20 cellular contexts compared by ENCODE assay signal in genomic region chr20:58513580-58514285, GRCh38. TPM values are rescaled to one million over a fixed set of nuclear protein-coding genes. Genes with fewer than 3 reads are reported as not detected.
A peak's percentile ranks its signal among the peaks of the same experiment; 100 is the strongest.
DNase-seq lines count a peak whose midpoint lies in the region; ATAC-seq and TF ChIP-seq lines count a peak whose summit lies in the region.
"Had no signal": no experiment of that assay in that cellular context is flagged by ENCODE, and none has a peak within 500 bp of the region (broad histone marks: within the 10 kb centered on the region; RNA-seq: fewer than 3 reads in every experiment).

No MANE protein-coding gene starts in this region.

- no peaks in the 10 kb centered on the region for H3K9me3 Mint-ChIP-seq in T-cell
- H3K9me3 Mint-ChIP-seq: activated T-helper 2 cell treated with anti-CD3 and anti-CD28 coated beads, Interferon-gamma antibody, Interleukin-2, Interleukin-4, amounts not matched to agents 10 μg/mL and 5 μg/mL and 100 μg/mL, durations not matched to agents 14 hours and 24 hours and 36 hours; central memory CD8-positive, alpha-beta T cell had no signal

- H3K27me3 ChIP-seq in ascending aorta = no peaks in the 10 kb centered on the region
- H3K27me3 ChIP-seq in smooth muscle cell (ENCODE audit: low read depth) = peaks cover 16% of the 10 kb centered on the region
- H3K27me3 ChIP-seq: uterus had no signal

- H4K20me1 ChIP-seq in smooth muscle cell (ENCODE audit: low read depth) = no peaks in the 10 kb centered on the region

- H3K36me3 Mint-ChIP-seq in T-cell = no peaks in the 10 kb centered on the region
- H3K36me3 Mint-ChIP-seq: activated CD8-positive, alpha-beta memory T cell treated with anti-CD3 and anti-CD28 coated beads, Interleukin-2, amount 10 ng/mL, durations not matched to agents 7 days and 5 days had no signal

- H3K27ac Mint-ChIP-seq in T-cell = no peak overlapping the region
- H3K27ac Mint-ChIP-seq: activated CD8-positive, alpha-beta memory T cell treated with anti-CD3 and anti-CD28 coated beads, Interleukin-2, amount 10 ng/mL, durations not matched to agents 7 days and 5 days; activated T-helper 2 cell treated with anti-CD3 and anti-CD28 coated beads, Interferon-gamma antibody, Interleukin-2, Interleukin-4, amounts not matched to agents 10 μg/mL and 5 μg/mL and 100 μg/mL, durations not matched to agents 14 hours and 24 hours and 36 hours had no signal

- no peak overlapping the region for H2AFZ ChIP-seq in smooth muscle cell (ENCODE audit: low read depth)

- POLR2A ChIA-PET in T-cell (lab: Charles Lee) = no interaction called here

- TF ChIP-seq CTCF in HFF-Myc (IDR thresholded peaks at IDR 0.05; ENCODE audit: low read depth, low read length, missing control alignments) = no peak
- no peak for TF ChIP-seq CTCF in ascending aorta (IDR thresholded peaks at IDR 0.05)
- no peak for TF ChIP-seq CTCF in smooth muscle cell (IDR thresholded peaks at IDR 0.05; ENCODE audit: borderline replicate concordance, insufficient read depth, poor library complexity, severe bottlenecking)

- peak overlapping the region; percentile 44 to 46 for H3K27ac ChIP-seq in ascending aorta
- H3K27ac ChIP-seq in smooth muscle cell (ENCODE audit: low read depth) = no peak overlapping the region
- H3K27ac ChIP-seq: uterus had no signal

- 77% methylated on average over 19 of the region's 19 CpGs for WGBS in smooth muscle cell (ENCODE audit: low lambda C conversion rate)

- intact Hi-C loops in ascending aorta (cut with DNase I) = loop anchor here (2.0 to 5.0 kb wide), 3 partner anchors 99 to 179 kb away; partner anchors contain the start of genes NPEPL1 and STX16

- no peak overlapping the region for H3K9ac ChIP-seq in smooth muscle cell (ENCODE audit: low read depth)
- H3K9ac ChIP-seq: SK-N-SH had no signal

- CTCF ChIA-PET in T-cell (lab: Charles Lee) = interaction anchor here in 1 of 2 donors (0.6 kb wide), 1 partner anchor 10 kb away, joined by 3 read pairs; no protein-coding TSS in a partner anchor

- peaks cover 31 to 52% of the 10 kb centered on the region in 2 donors for H3K27me3 Mint-ChIP-seq in T-cell

- no peaks in the 10 kb centered on the region for H3F3A ChIP-seq in smooth muscle cell (ENCODE audit: low read depth)

- H3K4me1 ChIP-seq in ascending aorta (peaks cover 7 to 15% of the 10 kb centered on the region in 2 donors), smooth muscle cell (ENCODE audit: low read depth) (peaks cover 11% of the 10 kb centered on the region)

- H3K4me3 Mint-ChIP-seq in T-cell = no peak overlapping the region
- H3K4me3 Mint-ChIP-seq: activated CD8-positive, alpha-beta memory T cell treated with anti-CD3 and anti-CD28 coated beads, Interleukin-2, amount 10 ng/mL, durations not matched to agents 7 days and 5 days; central memory CD8-positive, alpha-beta T cell had no signal

- DNase-seq in HFF-Myc (ENCODE audit: extremely low read depth, low read depth) = no peak
- no peak for DNase-seq in ascending aorta (ENCODE audit: low spot score in 2 of 2)
- no peak for DNase-seq in smooth muscle cell (lab: John Stamatoyannopoulos, UW; ENCODE audit: unreplicated experiment)
- DNase-seq in NCI-H774 (lab: John Stamatoyannopoulos, UW) = no peak
- no peak for DNase-seq in GF-D8 (lab: John Stamatoyannopoulos, UW)
- DNase-seq in T-cell = no peak
- DNase-seq: activated CD4-positive, alpha-beta T cell treated with anti-CD3 and anti-CD28 coated beads for 1 hour; activated CD8-positive, alpha-beta memory T cell treated with anti-CD3 and anti-CD28 coated beads, Interleukin-2, amount 10 ng/mL, durations not matched to agents 7 days and 5 days; Calu3; effector memory CD4-positive, alpha-beta T cell; NCI-H146; nucleus accumbens; stimulated activated CD4-positive, alpha-beta T cell treated with anti-CD3 and anti-CD28 coated beads, Interleukin-2, amount 100 ng/mL, for 24 hours; T-helper 9 cell; uterus had no signal

- no peaks in the 10 kb centered on the region for H3K4me1 Mint-ChIP-seq in T-cell
- H3K4me1 Mint-ChIP-seq: activated CD8-positive, alpha-beta memory T cell treated with anti-CD3 and anti-CD28 coated beads, Interleukin-2, amount 10 ng/mL, durations not matched to agents 7 days and 5 days; central memory CD8-positive, alpha-beta T cell had no signal

- H3K9me3 ChIP-seq in ascending aorta (no peaks in the 10 kb centered on the region), iPS-18c (ENCODE audit: control insufficient read depth, insufficient read depth, low read length) (no peaks in the 10 kb centered on the region), smooth muscle cell (replicated peaks; ENCODE audit: low read depth) (no peaks in the 10 kb centered on the region)
- H3K9me3 ChIP-seq: SK-N-SH, uterus had no signal

- no peak for ATAC-seq in T-cell (replicated peaks in 1 of 4)
- ATAC-seq: activated CD8-positive, alpha-beta memory T cell treated with anti-CD3 and anti-CD28 coated beads, Interleukin-2, amount 10 ng/mL, durations not matched to agents 7 days and 5 days had no signal

- H3K4me3 ChIP-seq in HFF-Myc (replicated peaks; ENCODE audit: low read depth, low read length) = peak overlapping the region; percentile 41
- peak overlapping the region; percentile 41 to 63 for H3K4me3 ChIP-seq in ascending aorta
- peak overlapping the region; percentile 62; the same call in 1 of the 2 replicates for H3K4me3 ChIP-seq in iPS-18c (ENCODE audit: insufficient read depth, low read depth, low read length)
- H3K4me3 ChIP-seq in smooth muscle cell = peak overlapping the region; percentile 54
- H3K4me3 ChIP-seq: uterus had no signal

- H3K4me2 ChIP-seq in smooth muscle cell = peak overlapping the region; percentile 97
- H3K4me2 ChIP-seq: SK-N-SH had no signal

- no peaks in the 10 kb centered on the region for H3K79me2 ChIP-seq in smooth muscle cell (ENCODE audit: low read depth)

- H3K36me3 ChIP-seq in ascending aorta (no peaks in the 10 kb centered on the region), smooth muscle cell (ENCODE audit: low read depth) (no peaks in the 10 kb centered on the region)
- H3K36me3 ChIP-seq: uterus had no signal

RNA-seq across cellular contexts. Expression of gene APCDD1L, which starts 1.5 kb away (rescaled TPM):
- total RNA-seq in ascending aorta (2.1 TPM), smooth muscle cell (8.1 and 9.4 TPM in 2 replicates), T-cell (not detected)
- 18.3 and 20.6 TPM in 2 replicates for polyA plus RNA-seq in smooth muscle cell
- total RNA-seq: activated CD8-positive, alpha-beta memory T cell treated with anti-CD3 and anti-CD28 coated beads, Interleukin-2, amount 10 ng/mL, durations not matched to agents 7 days and 5 days; activated T-helper 2 cell treated with anti-CD3 and anti-CD28 coated beads, Interferon-gamma antibody, Interleukin-2, Interleukin-4, amounts not matched to agents 10 μg/mL and 5 μg/mL and 100 μg/mL, durations not matched to agents 14 hours and 24 hours and 36 hours; Calu3; HT-29 had no signal
